In the genomic region with DNA sequence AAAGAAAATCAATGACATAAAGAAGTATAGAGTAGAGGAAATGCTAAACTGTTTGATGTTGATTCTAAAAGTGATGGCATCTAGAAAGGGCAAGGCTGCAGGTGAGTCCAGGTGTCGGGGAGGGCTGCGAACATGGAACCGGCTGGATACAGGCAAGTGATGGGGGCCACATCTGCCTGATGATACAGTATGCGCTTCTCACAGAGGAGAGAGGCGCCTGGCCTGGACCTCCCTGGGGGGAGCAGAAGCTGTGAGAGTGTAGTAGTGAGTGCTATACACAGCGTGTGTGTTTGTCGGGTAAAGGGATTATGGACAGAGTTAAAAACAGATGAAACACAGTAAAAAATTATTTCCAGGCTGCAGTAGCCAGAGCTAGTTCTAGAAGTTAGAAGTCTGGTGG, we compare ENCODE assay signal across 15 cellular contexts.
DNase-seq lines count a peak whose midpoint lies in the region; ATAC-seq, FAIRE-seq and TF ChIP-seq lines count a peak whose summit lies in the region.
"Had no signal": no experiment of that assay in that cellular context is flagged by ENCODE, and none has a peak within 500 bp of the region (broad histone marks: within the 10 kb centered on the region; RNA-seq: fewer than 3 reads in every experiment).

No MANE protein-coding gene starts in this region.

- H3K56ac ChIP-seq in H1 (replicated peaks; ENCODE audit: insufficient read length, low read depth, low read length): no peak overlapping the region

- H3K4ac ChIP-seq in H1 (replicated peaks; ENCODE audit: insufficient read length, low read depth, low read length): no peak overlapping the region

- H3K9ac ChIP-seq in H1 (replicated peaks in 1 of 4; ENCODE audit: extremely low read depth in 1 of 4, low read depth in 3 of 4, low read length in 3 of 4): no peak overlapping the region

- no peak for TF ChIP-seq EP300 in H1 (IDR thresholded peaks at IDR 0.05; ENCODE audit: borderline replicate concordance in 1 of 2, low read depth in 2 of 2, low read length in 2 of 2)

- no peak overlapping the region for H2BK5ac ChIP-seq in H1 (ENCODE audit: low read depth, low read length)

- TF ChIP-seq POLR2A in H1 (IDR thresholded peaks at IDR 0.05; ENCODE audit: control extremely low read depth in 1 of 2, low read depth in 2 of 2, low read length in 2 of 2): no peak

- H3K4me1 Mint-ChIP-seq in stimulated activated effector memory CD8-positive, alpha-beta T cell treated with anti-CD3 and anti-CD28 coated beads, Interleukin-12 subunit alpha, Interleukin-12 subunit beta, amount 100 ng/mL, for 72 hours: no peaks in the 10 kb centered on the region
- H3K4me1 Mint-ChIP-seq: CD8-positive, alpha-beta memory T cell had no signal

- H3K4me2 ChIP-seq in H1 (ENCODE audit: insufficient read depth in 1 of 2, low read depth in 2 of 2, low read length in 2 of 2): no peak overlapping the region

- H4K8ac ChIP-seq in H1 (ENCODE audit: extremely low read depth, insufficient read depth, low read length): no peak overlapping the region

- no peak overlapping the region for H3K14ac ChIP-seq in H1 (ENCODE audit: insufficient read length)

- no peaks in the 10 kb centered on the region for H3K79me1 ChIP-seq in H1 (ENCODE audit: low read depth, low read length)

- H3K23ac ChIP-seq in H1 (ENCODE audit: insufficient read length): no peak overlapping the region

- H4K91ac ChIP-seq in H1 (replicated peaks; ENCODE audit: insufficient read length, low read length): no peak overlapping the region

- no peaks in the 10 kb centered on the region for H3K4me1 ChIP-seq in H1 (replicated peaks in 1 of 4; ENCODE audit: control insufficient read depth in 3 of 4, insufficient read depth in 4 of 4, low read length in 3 of 4)
- H3K4me1 ChIP-seq: Caco-2 had no signal

- no peak for TF ChIP-seq RAD21 in H1 (IDR thresholded peaks at IDR 0.05 in 1 of 2, conservative IDR thresholded peaks at IDR 0.05 in 1 of 2; ENCODE audit: low read depth in 2 of 2, low read length in 2 of 2)

- no peaks in the 10 kb centered on the region; a peak in 1 of 8 replicates for H3K36me3 ChIP-seq in H1 (ENCODE audit: control insufficient read depth in 2 of 4, insufficient read depth in 4 of 4, low read length in 3 of 4)

- in situ Hi-C loops in KBM-7 (cut with MboI; ENCODE audit: low pct_unique_long_range_greater_than_20kb, low sequenced_read_pairs): no loop called here
- in situ Hi-C loops in GM13977 (cut with MboI; ENCODE audit: low pct_unique_long_range_greater_than_20kb, low sequenced_read_pairs, unreplicated experiment): no loop called here

- CTCF ChIA-PET in H1 (lab: Charles Lee; ENCODE audit: partially characterized antibody): no interaction called here

- POLR2A ChIA-PET in H1 (lab: Charles Lee; ENCODE audit: partially characterized antibody): interaction anchor here (0.8 kb wide), 1 partner anchor 9 kb away, joined by 4 read pairs; no protein-coding TSS in a partner anchor

- no peak overlapping the region for H3K4me3 Mint-ChIP-seq in stimulated activated effector memory CD8-positive, alpha-beta T cell treated with anti-CD3 and anti-CD28 coated beads, Interleukin-12 subunit alpha, Interleukin-12 subunit beta, amount 100 ng/mL, for 72 hours
- H3K4me3 Mint-ChIP-seq: CD8-positive, alpha-beta memory T cell had no signal

- H3K9me3 ChIP-seq in H1 (ENCODE audit: insufficient read depth in 2 of 2, low read depth in 1 of 2, low read length in 1 of 2): no peaks in the 10 kb centered on the region
- H3K9me3 ChIP-seq: Caco-2 had no signal

- H3K36me3 Mint-ChIP-seq in stimulated activated effector memory CD8-positive, alpha-beta T cell treated with anti-CD3 and anti-CD28 coated beads, Interleukin-12 subunit alpha, Interleukin-12 subunit beta, amount 100 ng/mL, for 72 hours: no peaks in the 10 kb centered on the region

- no peak overlapping the region for H2AK5ac ChIP-seq in H1 (ENCODE audit: low read depth, low read length)

- no peak for ATAC-seq in stimulated activated effector memory CD8-positive, alpha-beta T cell treated with anti-CD3 and anti-CD28 coated beads, Interleukin-12 subunit alpha, Interleukin-12 subunit beta, amount 100 ng/mL, for 72 hours

- H3K27ac Mint-ChIP-seq in stimulated activated effector memory CD8-positive, alpha-beta T cell treated with anti-CD3 and anti-CD28 coated beads, Interleukin-12 subunit alpha, Interleukin-12 subunit beta, amount 100 ng/mL, for 72 hours: no peak overlapping the region

- no peak overlapping the region for H2BK120ac ChIP-seq in H1 (replicated peaks; ENCODE audit: low read depth, low read length)

- DNase-seq in NCI-H82 (lab: John Stamatoyannopoulos, UW) (peak; percentile 60), NCI-H82 treated with DMSO at 0.1 percent for 48 hours (lab: John Stamatoyannopoulos, UW; ENCODE audit: unreplicated experiment) (no peak), NCI-H69 (lab: John Stamatoyannopoulos, UW) (peak; percentile 49), H1 (ENCODE audit: low read depth in 1 of 2, low spot score in 2 of 2) (no peak), KBM-7 (no peak), GM13977 (ENCODE audit: low spot score) (no peak)
- DNase-seq in activated T-cell treated with anti-CD3 and anti-CD28 coated beads, Interleukin-2, amount 50 U/mL, for 1 hour: no peak
- DNase-seq in stimulated activated effector memory CD8-positive, alpha-beta T cell treated with anti-CD3 and anti-CD28 coated beads, Interleukin-12 subunit alpha, Interleukin-12 subunit beta, amount 100 ng/mL, for 72 hours (ENCODE audit: low spot score in 2 of 2): no peak
- DNase-seq: Caco-2; CD8-positive, alpha-beta memory T cell; GF-D8; H7 had no signal

- TF ChIP-seq CTCF in H1 (IDR thresholded peaks at IDR 0.05; ENCODE audit: control extremely low read depth in 1 of 3, insufficient read depth in 1 of 3, low read depth in 1 of 3, low read length in 3 of 3) (no peak), GM13977 (IDR thresholded peaks at IDR 0.05; ENCODE audit: extremely low read depth, insufficient read depth, missing control alignments) (no peak)

- H2AFZ ChIP-seq in H1 (ENCODE audit: low read length): peak overlapping the region; percentile 38; the same call in 1 of the 2 replicates

- H3K4me3 ChIP-seq in H1 (ENCODE audit: extremely low read depth in 1 of 4, insufficient read depth in 2 of 4, low read depth in 3 of 4, low read length in 4 of 4): no peak overlapping the region

- no peak for FAIRE-seq in H1 (lab: Jason Lieb, UNC)

- no peaks in the 10 kb centered on the region for H3K27me3 ChIP-seq in H1 (replicated peaks in 1 of 4; ENCODE audit: control insufficient read depth in 3 of 4, extremely low read depth in 1 of 4, insufficient read depth in 3 of 4, low read length in 3 of 4)

- no peak overlapping the region for H4K5ac ChIP-seq in H1 (ENCODE audit: insufficient read length, low read depth, low read length)

- no peaks in the 10 kb centered on the region for H4K20me1 ChIP-seq in H1 (replicated peaks in 1 of 2; ENCODE audit: control insufficient read depth in 1 of 2, insufficient read depth in 2 of 2, low read length in 2 of 2)

- H3K9me3 Mint-ChIP-seq in stimulated activated effector memory CD8-positive, alpha-beta T cell treated with anti-CD3 and anti-CD28 coated beads, Interleukin-12 subunit alpha, Interleukin-12 subunit beta, amount 100 ng/mL, for 72 hours: no peaks in the 10 kb centered on the region
- H3K9me3 Mint-ChIP-seq: CD8-positive, alpha-beta memory T cell had no signal

- H3K79me2 ChIP-seq in H1 (ENCODE audit: control insufficient read depth in 1 of 2, insufficient read depth in 2 of 2, low read length in 2 of 2): no peaks in the 10 kb centered on the region

- H3K23me2 ChIP-seq in H1 (ENCODE audit: low read depth, low read length): no peaks in the 10 kb centered on the region; the same call in 1 of the 2 replicates

- no peak overlapping the region for H2BK20ac ChIP-seq in H1 (ENCODE audit: low read length)

- no peak overlapping the region for H3K18ac ChIP-seq in H1 (ENCODE audit: extremely low read depth, low read length)

- 93% methylated on average over 7 of the region's 7 CpGs; no CpG with 5 or more reads in 1 of the 2 experiments for whole genome bisulfite sequencing in H1 (ENCODE audit: extremely low coverage in 1 of 2, insufficient coverage in 1 of 2, insufficient read length in 1 of 2, insufficient replicate concordance in 2 of 2, low coverage in 1 of 2, low lambda C conversion rate in 2 of 2, missing lambda C conversion rate in 1 of 2), 2 experiments

- no peak overlapping the region for H2BK15ac ChIP-seq in H1 (ENCODE audit: low read length)

- no peak overlapping the region for H3K27ac ChIP-seq in H1 (ENCODE audit: low read depth, low read length)
- H3K27ac ChIP-seq: 22Rv1, C4-2B, HL-60 had no signal

- H2BK12ac ChIP-seq in H1 (ENCODE audit: low read depth, low read length): no peak overlapping the region

TF ChIP-seq in H1, 55 proteins besides CTCF, POLR2A, EP300 and RAD21 (continues in another document):
- TF ChIP-seq HDAC6 (IDR thresholded peaks at IDR 0.05; ENCODE audit: low read depth, low read length): no peak
- TF ChIP-seq BACH1 (IDR thresholded peaks at IDR 0.05; ENCODE audit: low read length): no peak
- no peak for TF ChIP-seq SIRT6 (IDR thresholded peaks at IDR 0.05; ENCODE audit: low read length)
- TF ChIP-seq RNF2 (IDR thresholded peaks at IDR 0.05; ENCODE audit: borderline replicate concordance, low read depth, low read length, missing control alignments, poor library complexity, severe bottlenecking): no peak
- no peak for TF ChIP-seq RBBP5 (IDR thresholded peaks at IDR 0.05; ENCODE audit: borderline replicate concordance, low read depth, low read length)
- TF ChIP-seq, protein P1, sequence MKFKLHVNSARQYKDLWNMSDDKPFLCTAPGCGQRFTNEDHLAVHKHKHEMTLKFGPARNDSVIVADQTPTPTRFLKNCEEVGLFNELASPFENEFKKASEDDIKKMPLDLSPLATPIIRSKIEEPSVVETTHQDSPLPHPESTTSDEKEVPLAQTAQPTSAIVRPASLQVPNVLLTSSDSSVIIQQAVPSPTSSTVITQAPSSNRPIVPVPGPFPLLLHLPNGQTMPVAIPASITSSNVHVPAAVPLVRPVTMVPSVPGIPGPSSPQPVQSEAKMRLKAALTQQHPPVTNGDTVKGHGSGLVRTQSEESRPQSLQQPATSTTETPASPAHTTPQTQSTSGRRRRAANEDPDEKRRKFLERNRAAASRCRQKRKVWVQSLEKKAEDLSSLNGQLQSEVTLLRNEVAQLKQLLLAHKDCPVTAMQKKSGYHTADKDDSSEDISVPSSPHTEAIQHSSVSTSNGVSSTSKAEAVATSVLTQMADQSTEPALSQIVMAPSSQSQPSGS (IDR thresholded peaks at IDR 0.05; ENCODE audit: low read length): no peak
- TF ChIP-seq SIN3A (conservative IDR thresholded peaks at IDR 0.05 in 1 of 2, IDR thresholded peaks at IDR 0.05 in 1 of 2; ENCODE audit: low read depth in 1 of 2, low read length in 2 of 2): no peak
- no peak for TF ChIP-seq CEBPB (IDR thresholded peaks at IDR 0.05; ENCODE audit: low read depth, low read length)
- no peak for TF ChIP-seq ASH2L (IDR thresholded peaks at IDR 0.05; ENCODE audit: low read length)

Comparison
In these comparisons a context has a peak if more than half of its experiments do, and no peak if none do; other contexts are left out.
1. DNase-seq: peak in NCI-H82 (single experiment) and NCI-H69 (single experiment); none in NCI-H82 treated with DMSO at 0.1 percent for 48 hours (single experiment), H1 (0 of 2), activated T-cell treated with anti-CD3 and anti-CD28 coated beads, Interleukin-2, amount 50 U/mL, for 1 hour (single experiment), KBM-7 (single experiment), GM13977 (single experiment) and stimulated activated effector memory CD8-positive, alpha-beta T cell treated with anti-CD3 and anti-CD28 coated beads, Interleukin-12 subunit alpha, Interleukin-12 subunit beta, amount 100 ng/mL, for 72 hours (0 of 2).